2 cellular contexts compared by ENCODE assay signal in genomic region chr17:40111221-40112128, GRCh38.
TF ChIP-seq lines count a peak whose summit lies in the region.

No MANE protein-coding gene starts in this region.

TF ChIP-seq in IMR-90, 13 proteins besides CTCF, POLR2A, EP300 and RAD21:
- 0 out of 2 replicates have a peak, but pooled peaks have one; percentile 20 for TF ChIP-seq BHLHE40 (IDR thresholded peaks at IDR 0.05; ENCODE audit: low read depth, low read length)
- TF ChIP-seq SMC3 (IDR thresholded peaks at IDR 0.05; ENCODE audit: low read depth, low read length): peak; percentile 73
- no peak for TF ChIP-seq ELK1 (IDR thresholded peaks at IDR 0.05; ENCODE audit: borderline replicate concordance, low read depth, low read length)
- TF ChIP-seq FOS (IDR thresholded peaks at IDR 0.05; ENCODE audit: low read depth, low read length): no peak
- no peak for TF ChIP-seq NFE2L2 (IDR thresholded peaks at IDR 0.05; ENCODE audit: low read depth, low read length)
- 0 out of 2 replicates have a peak, but pooled peaks have one; percentile 8 for TF ChIP-seq CEBPB (IDR thresholded peaks at IDR 0.05; ENCODE audit: low read depth, low read length)
- TF ChIP-seq RFX5 (IDR thresholded peaks at IDR 0.05; ENCODE audit: low read depth, low read length): no peak
- TF ChIP-seq MAFK (IDR thresholded peaks at IDR 0.05; ENCODE audit: low read depth, low read length): 0 out of 2 replicates have a peak, but pooled peaks have one; percentile 8
- TF ChIP-seq RCOR1 (IDR thresholded peaks at IDR 0.05; ENCODE audit: insufficient replicate concordance, low read length): peak; percentile 32
- peak; percentile 44; the same call in 1 of the 2 replicates for TF ChIP-seq MXI1 (IDR thresholded peaks at IDR 0.05; ENCODE audit: borderline replicate concordance, low read depth, low read length)
- TF ChIP-seq CHD1 (IDR thresholded peaks at IDR 0.05; ENCODE audit: low read depth, low read length): no peak
- TF ChIP-seq USF2 (IDR thresholded peaks at IDR 0.05; ENCODE audit: low read depth, low read length): peak; percentile 2; the same call in 1 of the 2 replicates
- TF ChIP-seq MAZ (IDR thresholded peaks at IDR 0.05; ENCODE audit: borderline replicate concordance, low read depth, low read length): peak; percentile 83
TF ChIP-seq in IMR-90: peak in this region for 8.

TF ChIP-seq in endothelial cell of umbilical vein, 7 proteins besides CTCF, POLR2A, EP300 and RAD21:
- TF ChIP-seq JUN (IDR thresholded peaks at IDR 0.05; ENCODE audit: borderline replicate concordance, insufficient read depth, insufficient read length, low read depth) (peak; percentile 63), MAX (IDR thresholded peaks at IDR 0.05; ENCODE audit: insufficient read depth, insufficient read length) (peak; percentile 75), POLR2AphosphoS5 (IDR thresholded peaks at IDR 0.05; ENCODE audit: insufficient read depth, low read depth, low read length) (peak; percentile 85), FOS (IDR thresholded peaks at IDR 0.05; ENCODE audit: borderline replicate concordance, insufficient read depth, low read length) (peak; percentile 70), EZH2 (IDR thresholded peaks at IDR 0.05; ENCODE audit: borderline replicate concordance, low read depth, low read length, severe bottlenecking) (no peak), GATA2 (IDR thresholded peaks at IDR 0.05; ENCODE audit: insufficient read depth, insufficient read length, low read depth, low read length) (peak; percentile 69), MYC (IDR thresholded peaks at IDR 0.05; ENCODE audit: low read depth, low read length) (peak; percentile 69)
